In genomic region chr9:126587187-126588185, GRCh38 we compare ENCODE assay signal across 11 cellular contexts. TPM values are rescaled to one million over a fixed set of nuclear protein-coding genes. Genes with fewer than 3 reads are reported as not detected.
DNase-seq lines count a peak whose midpoint lies in the region; ATAC-seq, FAIRE-seq and TF ChIP-seq lines count a peak whose summit lies in the region.
"Had no signal": no experiment of that assay in that cellular context is flagged by ENCODE, and none has a peak within 500 bp of the region (broad histone marks: within the 10 kb centered on the region; RNA-seq: fewer than 3 reads in every experiment).

No MANE protein-coding gene starts in this region.

- no peak for TF ChIP-seq CTCF in WERI-Rb-1 (IDR thresholded peaks at IDR 0.05; ENCODE audit: low read depth, low read length)
- no peak for TF ChIP-seq CTCF in endothelial cell of umbilical vein (IDR thresholded peaks at IDR 0.05; ENCODE audit: extremely low read depth in 1 of 2, insufficient read depth in 1 of 2, low read depth in 1 of 2, low read length in 2 of 2)
- no peak for TF ChIP-seq CTCF in lung (IDR thresholded peaks at IDR 0.05; ENCODE audit: control extremely low read depth, extremely low read depth)
- no peak for TF ChIP-seq CTCF in gastrocnemius medialis (IDR thresholded peaks at IDR 0.05 in 4 of 5, conservative IDR thresholded peaks at IDR 0.05 in 1 of 5)

- dilution Hi-C loops in endothelial cell of umbilical vein (cut with MboI; ENCODE audit: extremely low pct_ligation_motif_present, low sequenced_read_pairs) = no loop called here

- H3K27ac ChIP-seq in WERI-Rb-1 (peak overlapping the region; percentile 41), endothelial cell of umbilical vein (ENCODE audit: insufficient read depth, low read depth, low read length) (no peak overlapping the region), lung (ENCODE audit: low read depth in 1 of 2, low read length in 1 of 2) (peak overlapping the region in 1 of 2 donors; percentile 49), gastrocnemius medialis (no peak overlapping the region)

- CTCF ChIA-PET in endothelial cell of umbilical vein (lab: Charles Lee) = interaction anchor here (1.2 to 1.6 kb wide), 2 partner anchors 103 to 195 kb away, joined by 3 to 5 read pairs; no protein-coding TSS in a partner anchor

- H3K4me1 ChIP-seq in endothelial cell of umbilical vein (ENCODE audit: control insufficient read depth, extremely low read depth, insufficient read depth, low read length) (no peaks in the 10 kb centered on the region), lung (ENCODE audit: control insufficient read depth in 2 of 2, insufficient read depth in 2 of 2, low read length in 2 of 2) (peaks cover 11 to 16% of the 10 kb centered on the region in 2 donors), gastrocnemius medialis (peaks cover 11 to 12% of the 10 kb centered on the region in 2 donors)

- ATAC-seq in lung (ENCODE audit: insufficient read depth, low FRiP score) (no peak), gastrocnemius medialis (peak; percentile 93 to 97)

- no peak overlapping the region for H3K9ac ChIP-seq in endothelial cell of umbilical vein (replicated peaks; ENCODE audit: extremely low read depth, insufficient read depth, low read length)

- in situ Hi-C loops in gastrocnemius medialis (cut with MboI; ENCODE audit: low sequenced_read_pairs in 4 of 4) = no loop called here

- H3K4me2 ChIP-seq in endothelial cell of umbilical vein (ENCODE audit: insufficient read depth, low read length) = no peak overlapping the region

- no peaks in the 10 kb centered on the region for H3K9me1 ChIP-seq in endothelial cell of umbilical vein (replicated peaks; ENCODE audit: control insufficient read depth, extremely low read depth, insufficient read depth, low read length)

- H4K20me1 ChIP-seq in endothelial cell of umbilical vein (replicated peaks; ENCODE audit: control insufficient read depth, extremely low read depth, insufficient read depth, low read length) = no peaks in the 10 kb centered on the region

- no peaks in the 10 kb centered on the region for H3K36me3 ChIP-seq in WERI-Rb-1
- no peaks in the 10 kb centered on the region for H3K36me3 ChIP-seq in endothelial cell of umbilical vein (ENCODE audit: control insufficient read depth in 2 of 2, extremely low read depth in 1 of 2, insufficient read depth in 2 of 2, low read length in 2 of 2)
- no peaks in the 10 kb centered on the region for H3K36me3 ChIP-seq in lung (ENCODE audit: control insufficient read depth in 2 of 2, insufficient read depth in 2 of 2, low read length in 2 of 2)
- H3K36me3 ChIP-seq in gastrocnemius medialis = no peaks in the 10 kb centered on the region

- 47 to 59% methylated on average over 20 of the region's 20 CpGs for WGBS in lung, 2 donors

- DNase-seq in WERI-Rb-1 = peak; percentile 88
- peak; percentile 94 for DNase-seq in endothelial cell of umbilical vein (ENCODE audit: low read depth, low spot score)
- peak; percentile 41 for DNase-seq in lung (ENCODE audit: low spot score)
- no peak for DNase-seq in gastrocnemius medialis
- no peak for DNase-seq in urothelium cell line (ENCODE audit: low spot score)
- DNase-seq in NCI-H146 treated with DMSO at 0.1 percent for 48 hours (lab: John Stamatoyannopoulos, UW; ENCODE audit: unreplicated experiment) = no peak
- DNase-seq in HCEC 1CT = no peak
- DNase-seq in NCI-H510A treated with DMSO at 0.1 percent for 48 hours (lab: John Stamatoyannopoulos, UW) = no peak
- DNase-seq: activated T-cell treated with anti-CD3 and anti-CD28 coated beads, Interleukin-2, amount 50 U/mL, for 48 hours; effector CD4-positive, alpha-beta T cell had no signal

- no peaks in the 10 kb centered on the region for H3K79me2 ChIP-seq in endothelial cell of umbilical vein (ENCODE audit: control insufficient read depth, insufficient read depth, low read length)

- FAIRE-seq in endothelial cell of umbilical vein (lab: Jason Lieb, UNC) (no peak), urothelium cell line (lab: Jason Lieb, UNC) (no peak)
- FAIRE-seq: GM18507 had no signal

- intact Hi-C loops in endothelial cell of umbilical vein (cut with micrococcal nuclease) = no loop called here
- intact Hi-C loops in gastrocnemius medialis (cut with DNase I; ENCODE audit: low total_unique reads) = no loop called here

- no TSS peak for BruUV-seq in endothelial cell of umbilical vein (replicated peaks; lab: Mats Ljungman, UMichigan)

- POLR2A ChIA-PET in endothelial cell of umbilical vein (lab: Charles Lee) = no interaction called here

- H2AFZ ChIP-seq in endothelial cell of umbilical vein (ENCODE audit: low read depth, low read length) = no peak overlapping the region

- peaks cover 2% of the 10 kb centered on the region for H3K9me3 ChIP-seq in WERI-Rb-1 (ENCODE audit: severe bottlenecking)
- H3K9me3 ChIP-seq in endothelial cell of umbilical vein (replicated peaks; ENCODE audit: control insufficient read depth, insufficient read depth, low read length) = no peaks in the 10 kb centered on the region
- no peaks in the 10 kb centered on the region for H3K9me3 ChIP-seq in lung (ENCODE audit: control insufficient read depth in 2 of 2, insufficient read depth in 1 of 2, low read length in 1 of 2)
- no peaks in the 10 kb centered on the region for H3K9me3 ChIP-seq in gastrocnemius medialis

- TF ChIP-seq POLR2A in endothelial cell of umbilical vein (IDR thresholded peaks at IDR 0.05; ENCODE audit: low read depth, low read length) (no peak), gastrocnemius medialis (IDR thresholded peaks at IDR 0.05) (no peak)

- H3K27me3 ChIP-seq in WERI-Rb-1 (ENCODE audit: insufficient read depth, low read depth, severe bottlenecking) (no peaks in the 10 kb centered on the region), endothelial cell of umbilical vein (ENCODE audit: control insufficient read depth in 2 of 2, insufficient read depth in 2 of 2, low read length in 2 of 2) (peaks cover 12 to 19% of the 10 kb centered on the region in 2 experiments), lung (ENCODE audit: control insufficient read depth, insufficient read depth) (no peaks in the 10 kb centered on the region), gastrocnemius medialis (no peaks in the 10 kb centered on the region)

- H3K4me3 ChIP-seq in WERI-Rb-1 (ENCODE audit: low read depth, low read length) = no peak overlapping the region
- no peak overlapping the region for H3K4me3 ChIP-seq in endothelial cell of umbilical vein (replicated peaks in 1 of 3; ENCODE audit: insufficient read depth in 1 of 3, low read depth in 1 of 3, low read length in 3 of 3)
- no peak overlapping the region for H3K4me3 ChIP-seq in lung
- no peak overlapping the region for H3K4me3 ChIP-seq in gastrocnemius medialis

TF ChIP-seq in endothelial cell of umbilical vein, 7 proteins besides CTCF, POLR2A, EP300 and RAD21:
- TF ChIP-seq POLR2AphosphoS5 (IDR thresholded peaks at IDR 0.05; ENCODE audit: insufficient read depth, low read depth, low read length) = no peak
- TF ChIP-seq, protein P1, sequence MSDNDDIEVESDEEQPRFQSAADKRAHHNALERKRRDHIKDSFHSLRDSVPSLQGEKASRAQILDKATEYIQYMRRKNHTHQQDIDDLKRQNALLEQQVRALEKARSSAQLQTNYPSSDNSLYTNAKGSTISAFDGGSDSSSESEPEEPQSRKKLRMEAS (IDR thresholded peaks at IDR 0.05; ENCODE audit: insufficient read depth, insufficient read length) = no peak
- TF ChIP-seq JUN (IDR thresholded peaks at IDR 0.05; ENCODE audit: borderline replicate concordance, insufficient read depth, insufficient read length, low read depth) = no peak
- no peak for TF ChIP-seq GATA2 (IDR thresholded peaks at IDR 0.05; ENCODE audit: insufficient read depth, insufficient read length, low read depth, low read length)

RNA-seq across cellular contexts. Expression of gene LMX1B, which starts 26.2 kb away (rescaled TPM):
- total RNA-seq in endothelial cell of umbilical vein = not detected in 2 replicates
- polyA plus RNA-seq in endothelial cell of umbilical vein = not detected in 2 replicates
- not detected in 2 replicates for polyA plus RNA-seq in endothelial cell of umbilical vein (2011; cell fraction: cytosol; rRNA removed)
- polyA plus RNA-seq in endothelial cell of umbilical vein (2011; cell fraction: nucleus; rRNA removed) = not detected in 2 replicates
- not detected in 2 replicates for polyA plus RNA-seq in endothelial cell of umbilical vein (2012)
- not detected in 2 replicates for polyA minus RNA-seq in endothelial cell of umbilical vein
- polyA minus RNA-seq in endothelial cell of umbilical vein (2011; cell fraction: cytosol; rRNA and poly(A)+ RNA removed) = not detected
- polyA minus RNA-seq in endothelial cell of umbilical vein (2011; cell fraction: nucleus; rRNA and poly(A)+ RNA removed) = not detected in 2 replicates
- total RNA-seq in lung = under 1 TPM; 0.14 to 0.77 TPM
- under 1 TPM; under 0.01 to 0.06 TPM for polyA plus RNA-seq in lung
- total RNA-seq in gastrocnemius medialis = under 1 TPM in 3 of 4 donors, not detected in 1; 0.31 to 0.46 (median 0.35) TPM

Comparison
In these comparisons a context has a peak if more than half of its experiments do, and no peak if none do; other contexts are left out.
1. DNase-seq: peak in WERI-Rb-1 (single experiment), endothelial cell of umbilical vein (single experiment) and lung (single experiment); none in gastrocnemius medialis (0 of 2), urothelium cell line (single experiment), NCI-H146 treated with DMSO at 0.1 percent for 48 hours (single experiment), HCEC 1CT (single experiment) and NCI-H510A treated with DMSO at 0.1 percent for 48 hours (single experiment).